In the genomic region with DNA sequence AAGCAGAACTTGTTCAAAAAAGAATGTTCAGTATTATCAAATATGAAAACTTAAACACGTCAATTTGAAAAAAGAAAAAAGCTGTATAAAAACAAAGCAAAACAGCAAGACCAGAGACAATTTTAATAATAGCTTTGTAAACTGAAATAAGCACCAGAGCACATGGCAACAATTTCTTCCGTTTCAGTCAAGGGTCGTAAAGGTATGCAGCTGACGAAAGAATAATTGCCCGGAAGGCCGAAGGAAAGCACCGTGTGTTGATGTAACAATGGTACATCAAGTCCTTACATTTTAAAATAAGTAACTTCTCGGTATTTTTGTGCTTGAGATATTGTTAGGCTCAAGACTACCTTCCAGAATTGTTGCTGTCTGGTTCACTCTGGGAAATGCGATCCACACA, we compare ENCODE assay signal across 9 cellular contexts. TPM values are rescaled to one million over a fixed set of nuclear protein-coding genes. Genes with fewer than 3 reads are reported as not detected.
DNase-seq lines count a peak whose midpoint lies in the region; ATAC-seq and TF ChIP-seq lines count a peak whose summit lies in the region.
"Had no signal": no experiment of that assay in that cellular context is flagged by ENCODE, and none has a peak within 500 bp of the region (broad histone marks: within the 10 kb centered on the region; RNA-seq: fewer than 3 reads in every experiment).

No MANE protein-coding gene starts in this region.

- ATAC-seq in HG02798 (IDR thresholded peaks at IDR 0.05; ENCODE audit: poor library complexity, unreplicated experiment), result no peak
- no peak for ATAC-seq in HG03571 (IDR thresholded peaks at IDR 0.05; ENCODE audit: unreplicated experiment)

- H3K9me3 ChIP-seq in muscle layer of duodenum (ENCODE audit: control insufficient read depth in 1 of 2, low read length in 2 of 2), result no peaks in the 10 kb centered on the region

- no peak for TF ChIP-seq CTCF in choroid plexus epithelial cell (conservative IDR thresholded peaks at IDR 0.05; ENCODE audit: low read depth, low read length)

- DNase-seq in NCI-H2107 treated with DMSO at 0.1 percent for 48 hours (lab: John Stamatoyannopoulos, UW; ENCODE audit: unreplicated experiment), result peak; percentile 23
- DNase-seq in NCI-H2107 (lab: John Stamatoyannopoulos, UW), result no peak
- peak; percentile 31 for DNase-seq in NOMO-1 treated with DMSO at 0.1 percent for 48 hours (lab: John Stamatoyannopoulos, UW; ENCODE audit: unreplicated experiment)
- DNase-seq in choroid plexus epithelial cell (ENCODE audit: low read depth), result peak; percentile 59
- no peak for DNase-seq in mucosa of gallbladder (ENCODE audit: low spot score)

- peaks cover 8 to 30% of the 10 kb centered on the region in 2 donors for H3K4me1 ChIP-seq in muscle layer of duodenum (ENCODE audit: control insufficient read depth in 1 of 2, insufficient read depth in 2 of 2, low read length in 2 of 2)

- H3K4me3 ChIP-seq in choroid plexus epithelial cell (ENCODE audit: low read depth, low read length) (peak overlapping the region; percentile 91), muscle layer of duodenum (ENCODE audit: low read depth in 1 of 2, low read length in 2 of 2) (peak overlapping the region; percentile 70 to 88)

- no peak overlapping the region for H3K27ac ChIP-seq in muscle layer of duodenum (ENCODE audit: low read length)
- H3K27ac ChIP-seq: C4-2B had no signal

- no peaks in the 10 kb centered on the region for H3K36me3 ChIP-seq in muscle layer of duodenum (ENCODE audit: control insufficient read depth in 1 of 2, insufficient read depth in 2 of 2, low read length in 2 of 2)

- H3K27me3 ChIP-seq in muscle layer of duodenum (ENCODE audit: low read depth, low read length), result no peaks in the 10 kb centered on the region

RNA-seq across cellular contexts. Expression of a gene that starts 1.7 kb away (rescaled TPM):
- total RNA-seq in mucosa of gallbladder, result 27.4 TPM

RNA-seq across cellular contexts. Expression of a gene that starts 2.0 kb away (rescaled TPM):
- 27.4 TPM for total RNA-seq in mucosa of gallbladder

RNA-seq across cellular contexts. Expression of a gene that starts 45.6 kb away (rescaled TPM):
- not detected for total RNA-seq in mucosa of gallbladder

Comparison
In these comparisons a context has a peak if more than half of its experiments do, and no peak if none do; other contexts are left out.
1. DNase-seq: peak in NCI-H2107 treated with DMSO at 0.1 percent for 48 hours (single experiment), NOMO-1 treated with DMSO at 0.1 percent for 48 hours (single experiment) and choroid plexus epithelial cell (single experiment); none in NCI-H2107 (single experiment) and mucosa of gallbladder (single experiment).